Comparison of ENCODE assay signal across 1 cellular context in genomic region chr12:62922539-62922938, GRCh38.
TF ChIP-seq lines count a peak whose summit lies in the region.

No MANE protein-coding gene starts in this region.

TF ChIP-seq in H1, 55 proteins besides CTCF, POLR2A, EP300 and RAD21 (continued from another document):
- no peak for TF ChIP-seq RFX5 (IDR thresholded peaks at IDR 0.05; ENCODE audit: borderline replicate concordance, low read depth, low read length)
- no peak for TF ChIP-seq MAFK (IDR thresholded peaks at IDR 0.05; ENCODE audit: low read depth, low read length)
- no peak for TF ChIP-seq HDAC6 (IDR thresholded peaks at IDR 0.05; ENCODE audit: low read depth, low read length)
- TF ChIP-seq CHD7 (IDR thresholded peaks at IDR 0.05; ENCODE audit: insufficient replicate concordance, low read length): no peak
- no peak for TF ChIP-seq PHF8 (conservative IDR thresholded peaks at IDR 0.05; ENCODE audit: low read depth, low read length)
- TF ChIP-seq CHD2 (IDR thresholded peaks at IDR 0.05; ENCODE audit: low read length): no peak
- TF ChIP-seq CBX8 (IDR thresholded peaks at IDR 0.05; ENCODE audit: borderline replicate concordance, low read depth, low read length): no peak
- TF ChIP-seq TCF12 (IDR thresholded peaks at IDR 0.05; ENCODE audit: low read depth, low read length): no peak
- no peak for TF ChIP-seq EGR1 (IDR thresholded peaks at IDR 0.05; ENCODE audit: borderline replicate concordance, low read depth, low read length)
- no peak for TF ChIP-seq KDM1A (IDR thresholded peaks at IDR 0.05; ENCODE audit: borderline replicate concordance, low read length)
- TF ChIP-seq JUND (IDR thresholded peaks at IDR 0.05; ENCODE audit: low read length): no peak
- no peak for TF ChIP-seq CEBPB (IDR thresholded peaks at IDR 0.05; ENCODE audit: low read depth, low read length)
- TF ChIP-seq E2F6 (IDR thresholded peaks at IDR 0.05): no peak
